In the genomic region with DNA sequence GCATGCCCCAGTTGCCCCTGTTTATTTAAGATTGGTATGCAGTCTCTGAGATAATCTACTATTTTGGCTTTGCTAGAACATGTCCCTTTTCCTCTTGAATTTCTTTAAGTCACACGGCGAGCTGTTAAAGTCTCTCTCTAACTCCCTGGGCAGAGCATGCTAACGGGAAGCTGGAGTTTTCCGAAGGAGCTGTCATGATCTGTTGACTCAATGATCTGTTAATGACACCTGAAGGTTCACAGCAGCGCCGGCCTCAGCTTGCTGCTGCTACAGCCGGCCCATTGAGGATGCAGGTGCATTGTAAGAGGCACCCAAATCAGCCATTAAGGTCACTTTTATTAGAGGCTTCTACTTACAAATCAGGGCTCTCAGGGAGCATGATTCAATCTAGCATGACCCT, we compare ENCODE assay signal across 1 cellular context.
TF ChIP-seq lines count a peak whose summit lies in the region.

No MANE protein-coding gene starts in this region.

TF ChIP-seq in GM23338, 12 proteins besides CTCF, POLR2A, EP300 and RAD21 (continued from another document):
- TF ChIP-seq, protein P1, sequence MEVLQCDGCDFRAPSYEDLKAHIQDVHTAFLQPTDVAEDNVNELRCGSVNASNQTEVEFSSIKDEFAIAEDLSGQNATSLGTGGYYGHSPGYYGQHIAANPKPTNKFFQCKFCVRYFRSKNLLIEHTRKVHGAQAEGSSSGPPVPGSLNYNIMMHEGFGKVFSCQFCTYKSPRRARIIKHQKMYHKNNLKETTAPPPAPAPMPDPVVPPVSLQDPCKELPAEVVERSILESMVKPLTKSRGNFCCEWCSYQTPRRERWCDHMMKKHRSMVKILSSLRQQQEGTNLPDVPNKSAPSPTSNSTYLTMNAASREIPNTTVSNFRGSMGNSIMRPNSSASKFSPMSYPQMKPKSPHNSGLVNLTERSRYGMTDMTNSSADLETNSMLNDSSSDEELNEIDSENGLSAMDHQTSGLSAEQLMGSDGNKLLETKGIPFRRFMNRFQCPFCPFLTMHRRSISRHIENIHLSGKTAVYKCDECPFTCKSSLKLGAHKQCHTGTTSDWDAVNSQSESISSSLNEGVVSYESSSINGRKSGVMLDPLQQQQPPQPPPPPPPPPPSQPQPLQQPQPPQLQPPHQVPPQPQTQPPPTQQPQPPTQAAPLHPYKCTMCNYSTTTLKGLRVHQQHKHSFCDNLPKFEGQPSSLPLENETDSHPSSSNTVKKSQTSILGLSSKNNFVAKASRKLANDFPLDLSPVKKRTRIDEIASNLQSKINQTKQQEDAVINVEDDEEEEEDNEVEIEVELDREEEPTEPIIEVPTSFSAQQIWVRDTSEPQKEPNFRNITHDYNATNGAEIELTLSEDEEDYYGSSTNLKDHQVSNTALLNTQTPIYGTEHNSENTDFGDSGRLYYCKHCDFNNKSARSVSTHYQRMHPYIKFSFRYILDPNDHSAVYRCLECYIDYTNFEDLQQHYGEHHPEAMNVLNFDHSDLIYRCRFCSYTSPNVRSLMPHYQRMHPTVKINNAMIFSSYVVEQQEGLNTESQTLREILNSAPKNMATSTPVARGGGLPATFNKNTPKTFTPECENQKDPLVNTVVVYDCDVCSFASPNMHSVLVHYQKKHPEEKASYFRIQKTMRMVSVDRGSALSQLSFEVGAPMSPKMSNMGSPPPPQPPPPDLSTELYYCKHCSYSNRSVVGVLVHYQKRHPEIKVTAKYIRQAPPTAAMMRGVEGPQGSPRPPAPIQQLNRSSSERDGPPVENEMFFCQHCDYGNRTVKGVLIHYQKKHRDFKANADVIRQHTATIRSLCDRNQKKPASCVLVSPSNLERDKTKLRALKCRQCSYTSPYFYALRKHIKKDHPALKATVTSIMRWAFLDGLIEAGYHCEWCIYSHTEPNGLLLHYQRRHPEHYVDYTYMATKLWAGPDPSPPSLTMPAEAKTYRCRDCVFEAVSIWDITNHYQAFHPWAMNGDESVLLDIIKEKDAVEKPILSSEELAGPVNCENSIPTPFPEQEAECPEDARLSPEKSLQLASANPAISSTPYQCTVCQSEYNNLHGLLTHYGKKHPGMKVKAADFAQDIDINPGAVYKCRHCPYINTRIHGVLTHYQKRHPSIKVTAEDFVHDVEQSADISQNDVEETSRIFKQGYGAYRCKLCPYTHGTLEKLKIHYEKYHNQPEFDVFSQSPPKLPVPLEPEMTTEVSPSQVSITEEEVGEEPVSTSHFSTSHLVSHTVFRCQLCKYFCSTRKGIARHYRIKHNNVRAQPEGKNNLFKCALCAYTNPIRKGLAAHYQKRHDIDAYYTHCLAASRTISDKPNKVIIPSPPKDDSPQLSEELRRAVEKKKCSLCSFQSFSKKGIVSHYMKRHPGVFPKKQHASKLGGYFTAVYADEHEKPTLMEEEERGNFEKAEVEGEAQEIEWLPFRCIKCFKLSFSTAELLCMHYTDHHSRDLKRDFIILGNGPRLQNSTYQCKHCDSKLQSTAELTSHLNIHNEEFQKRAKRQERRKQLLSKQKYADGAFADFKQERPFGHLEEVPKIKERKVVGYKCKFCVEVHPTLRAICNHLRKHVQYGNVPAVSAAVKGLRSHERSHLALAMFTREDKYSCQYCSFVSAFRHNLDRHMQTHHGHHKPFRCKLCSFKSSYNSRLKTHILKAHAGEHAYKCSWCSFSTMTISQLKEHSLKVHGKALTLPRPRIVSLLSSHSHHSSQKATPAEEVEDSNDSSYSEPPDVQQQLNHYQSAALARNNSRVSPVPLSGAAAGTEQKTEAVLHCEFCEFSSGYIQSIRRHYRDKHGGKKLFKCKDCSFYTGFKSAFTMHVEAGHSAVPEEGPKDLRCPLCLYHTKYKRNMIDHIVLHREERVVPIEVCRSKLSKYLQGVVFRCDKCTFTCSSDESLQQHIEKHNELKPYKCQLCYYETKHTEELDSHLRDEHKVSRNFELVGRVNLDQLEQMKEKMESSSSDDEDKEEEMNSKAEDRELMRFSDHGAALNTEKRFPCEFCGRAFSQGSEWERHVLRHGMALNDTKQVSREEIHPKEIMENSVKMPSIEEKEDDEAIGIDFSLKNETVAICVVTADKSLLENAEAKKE (CRISPR knock-in tag; IDR thresholded peaks at IDR 0.05), result no peak
